Comparison of ENCODE assay signal across 25 cellular contexts in the genomic region with DNA sequence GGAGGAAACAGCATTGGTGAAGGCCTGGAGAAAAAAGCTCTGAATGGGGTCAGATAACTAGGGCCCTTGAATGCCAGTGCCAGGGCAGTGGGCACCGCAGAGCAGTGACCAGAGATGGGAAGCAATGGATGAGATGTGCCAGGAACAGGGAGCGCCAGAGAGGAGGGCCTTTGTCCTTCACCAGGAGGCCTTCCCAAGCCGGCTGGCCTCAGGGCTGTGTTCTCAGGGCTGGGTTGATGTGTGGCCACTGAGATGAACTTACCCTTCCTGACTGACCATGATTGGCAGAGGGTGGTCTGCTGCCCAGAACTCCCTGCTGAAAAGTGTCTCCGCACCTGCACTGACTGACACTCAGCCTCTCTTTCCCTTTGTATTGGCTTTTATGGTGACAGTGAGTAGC. TPM values are rescaled to one million over a fixed set of nuclear protein-coding genes. Genes with fewer than 3 reads are reported as not detected.
DNase-seq lines count a peak whose midpoint lies in the region; ATAC-seq, FAIRE-seq and TF ChIP-seq lines count a peak whose summit lies in the region.
"Had no signal": no experiment of that assay in that cellular context is flagged by ENCODE, and none has a peak within 500 bp of the region (broad histone marks: within the 10 kb centered on the region; RNA-seq: fewer than 3 reads in every experiment).

No MANE protein-coding gene starts in this region.

- 0 out of 2 replicates have a peak overlapping the region, but pooled peaks have one; percentile 87 for H2AK5ac ChIP-seq in H1 (ENCODE audit: low read depth, low read length)

- peaks cover under 1% of the 10 kb centered on the region; the same call in 1 of the 2 replicates for H3K23me2 ChIP-seq in H1 (ENCODE audit: low read depth, low read length)

- 0 out of 2 replicates have a peak overlapping the region, but pooled peaks have one; percentile 60 for H2BK12ac ChIP-seq in H1 (ENCODE audit: low read depth, low read length)

- H3K23ac ChIP-seq in H1 (ENCODE audit: insufficient read length), result no peak overlapping the region

- H3K4me3 Mint-ChIP-seq in activated CD4-positive, alpha-beta T cell treated with anti-CD3 and anti-CD28 coated beads, Interleukin-2, amount 10 ng/mL, durations not matched to agents 24 days and 14 days, result no peak overlapping the region

- H4K91ac ChIP-seq in H1 (replicated peaks; ENCODE audit: insufficient read length, low read length), result no peak overlapping the region

- ATAC-seq in HG02610 (IDR thresholded peaks at IDR 0.05; ENCODE audit: unreplicated experiment), result no peak
- ATAC-seq: PC-3 had no signal

- no peak overlapping the region for H2AFZ ChIP-seq in H1 (ENCODE audit: low read length)

- no peak overlapping the region for H3K4me3 ChIP-seq in WERI-Rb-1 (ENCODE audit: low read depth, low read length)
- H3K4me3 ChIP-seq in H1 (ENCODE audit: extremely low read depth in 1 of 4, insufficient read depth in 2 of 4, low read depth in 3 of 4, low read length in 4 of 4), result no peak overlapping the region

- POLR2A ChIA-PET in H1 (lab: Charles Lee; ENCODE audit: partially characterized antibody), result interaction anchor here (1.2 kb wide), 1 partner anchor 29 kb away, joined by 5 read pairs; no protein-coding TSS in a partner anchor

- H3K27me3 ChIP-seq in WERI-Rb-1 (ENCODE audit: insufficient read depth, low read depth, severe bottlenecking), result no peaks in the 10 kb centered on the region
- peaks cover 0 to 3% (median 0%) of the 10 kb centered on the region in 4 experiments; a peak in 3 of 7 replicates for H3K27me3 ChIP-seq in H1 (replicated peaks in 1 of 4; ENCODE audit: control insufficient read depth in 3 of 4, extremely low read depth in 1 of 4, insufficient read depth in 3 of 4, low read length in 3 of 4)
- H3K27me3 ChIP-seq: BE2C had no signal

- no peak overlapping the region for H3K14ac ChIP-seq in H1 (ENCODE audit: insufficient read length)

- no peak overlapping the region for H3K56ac ChIP-seq in H1 (replicated peaks; ENCODE audit: insufficient read length, low read depth, low read length)

- H3K27me3 Mint-ChIP-seq in activated CD4-positive, alpha-beta T cell treated with anti-CD3 and anti-CD28 coated beads, Interleukin-2, amount 10 ng/mL, durations not matched to agents 24 days and 14 days, result peaks cover 3% of the 10 kb centered on the region
- H3K27me3 Mint-ChIP-seq: CD4-positive, alpha-beta memory T cell had no signal

- TF ChIP-seq POLR2A in H1 (IDR thresholded peaks at IDR 0.05; ENCODE audit: control extremely low read depth in 1 of 2, low read depth in 2 of 2, low read length in 2 of 2), result no peak

- H4K5ac ChIP-seq in H1 (ENCODE audit: insufficient read length, low read depth, low read length), result no peak overlapping the region

- CTCF ChIA-PET in H1 (lab: Charles Lee; ENCODE audit: partially characterized antibody), result interaction anchor here (1.1 to 5.0 kb wide), 5 partner anchors 16 to 104 kb away, joined by 3 to 39 read pairs (median 7); no protein-coding TSS in a partner anchor

- intact Hi-C loops in activated CD4-positive, alpha-beta T cell treated with anti-CD3 and anti-CD28 coated beads, Interleukin-2, amount 10 ng/mL, durations not matched to agents 24 days and 14 days (cut with micrococcal nuclease), result no loop called here

- H3K27ac ChIP-seq in WERI-Rb-1 (peak overlapping the region; percentile 59), H1 (ENCODE audit: low read depth, low read length) (no peak overlapping the region)

- H3K4me1 Mint-ChIP-seq in activated CD4-positive, alpha-beta T cell treated with anti-CD3 and anti-CD28 coated beads, Interleukin-2, amount 10 ng/mL, durations not matched to agents 24 days and 14 days, result peaks cover under 1% of the 10 kb centered on the region
- H3K4me1 Mint-ChIP-seq: CD4-positive, alpha-beta memory T cell had no signal

- no peaks in the 10 kb centered on the region for H3K36me3 Mint-ChIP-seq in activated CD4-positive, alpha-beta T cell treated with anti-CD3 and anti-CD28 coated beads, Interleukin-2, amount 10 ng/mL, durations not matched to agents 24 days and 14 days (ENCODE audit: low read depth)
- H3K36me3 Mint-ChIP-seq: CD4-positive, alpha-beta memory T cell had no signal

- no peaks in the 10 kb centered on the region for H4K20me1 ChIP-seq in H1 (replicated peaks in 1 of 2; ENCODE audit: control insufficient read depth in 1 of 2, insufficient read depth in 2 of 2, low read length in 2 of 2)

- 93% methylated on average over 4 of the region's 4 CpGs; no CpG with 5 or more reads in 1 of the 2 experiments for WGBS in H1 (ENCODE audit: extremely low coverage in 1 of 2, insufficient coverage in 1 of 2, insufficient read length in 1 of 2, insufficient replicate concordance in 2 of 2, low coverage in 1 of 2, low lambda C conversion rate in 2 of 2, missing lambda C conversion rate in 1 of 2), 2 experiments

- TF ChIP-seq CTCF in WERI-Rb-1 (IDR thresholded peaks at IDR 0.05; ENCODE audit: low read depth, low read length), result no peak
- TF ChIP-seq CTCF in H1 (IDR thresholded peaks at IDR 0.05; ENCODE audit: control extremely low read depth in 1 of 3, insufficient read depth in 1 of 3, low read depth in 1 of 3, low read length in 3 of 3), result no peak
- no peak for TF ChIP-seq CTCF in D721Med (IDR thresholded peaks at IDR 0.05; ENCODE audit: insufficient read depth, missing control alignments)

- H2BK15ac ChIP-seq in H1 (ENCODE audit: low read length), result peak overlapping the region; percentile 20; the same call in 1 of the 2 replicates

- H3K4ac ChIP-seq in H1 (replicated peaks; ENCODE audit: insufficient read length, low read depth, low read length), result no peak overlapping the region

- no peak overlapping the region for H4K8ac ChIP-seq in H1 (ENCODE audit: extremely low read depth, insufficient read depth, low read length)

- TF ChIP-seq RAD21 in H1 (IDR thresholded peaks at IDR 0.05 in 1 of 2, conservative IDR thresholded peaks at IDR 0.05 in 1 of 2; ENCODE audit: low read depth in 2 of 2, low read length in 2 of 2), result no peak

- DNase-seq in Ammon's horn (ENCODE audit: low spot score), result peak; percentile 57
- DNase-seq in WERI-Rb-1, result no peak
- no peak for DNase-seq in H1 (ENCODE audit: low read depth in 1 of 2, low spot score in 2 of 2)
- DNase-seq in midbrain (lab: John Stamatoyannopoulos, UW), result peak; percentile 31
- DNase-seq in KG1 (lab: John Stamatoyannopoulos, UW), result no peak
- no peak for DNase-seq in D721Med (ENCODE audit: insufficient read length, low spot score)
- DNase-seq in activated CD4-positive, alpha-beta T cell treated with anti-CD3 and anti-CD28 coated beads, Interleukin-2, amount 10 ng/mL, durations not matched to agents 24 days and 14 days, result no peak
- DNase-seq: 8988T; BE2C; Calu3; CD4-positive, alpha-beta memory T cell; DMS53; MM.1S; NCI-H1092 treated with DMSO at 0.1 percent for 48 hours; NCI-H146; NCI-H2029 treated with DMSO at 0.1 percent for 48 hours; NCI-H2171; NCI-H526; PC-3; RPMI8226; SHP77 treated with DMSO at 0.1 percent for 48 hours had no signal

- H3K79me2 ChIP-seq in H1 (ENCODE audit: control insufficient read depth in 1 of 2, insufficient read depth in 2 of 2, low read length in 2 of 2), result no peaks in the 10 kb centered on the region

- no peaks in the 10 kb centered on the region for H3K9me3 Mint-ChIP-seq in activated CD4-positive, alpha-beta T cell treated with anti-CD3 and anti-CD28 coated beads, Interleukin-2, amount 10 ng/mL, durations not matched to agents 24 days and 14 days
- H3K9me3 Mint-ChIP-seq: CD4-positive, alpha-beta memory T cell had no signal

- no peaks in the 10 kb centered on the region for H3K36me3 ChIP-seq in WERI-Rb-1
- no peaks in the 10 kb centered on the region for H3K36me3 ChIP-seq in H1 (ENCODE audit: control insufficient read depth in 2 of 4, insufficient read depth in 4 of 4, low read length in 3 of 4)
- H3K36me3 ChIP-seq: BE2C had no signal

- H3K9ac ChIP-seq in H1 (replicated peaks in 1 of 4; ENCODE audit: extremely low read depth in 1 of 4, low read depth in 3 of 4, low read length in 3 of 4), result no peak overlapping the region

- TF ChIP-seq EP300 in H1 (IDR thresholded peaks at IDR 0.05; ENCODE audit: borderline replicate concordance in 1 of 2, low read depth in 2 of 2, low read length in 2 of 2), result no peak

- H3K27ac Mint-ChIP-seq in activated CD4-positive, alpha-beta T cell treated with anti-CD3 and anti-CD28 coated beads, Interleukin-2, amount 10 ng/mL, durations not matched to agents 24 days and 14 days, result no peak overlapping the region
- H3K27ac Mint-ChIP-seq: CD4-positive, alpha-beta memory T cell had no signal

- H2BK5ac ChIP-seq in H1 (ENCODE audit: low read depth, low read length), result no peak overlapping the region

- H3K9me3 ChIP-seq in WERI-Rb-1 (ENCODE audit: severe bottlenecking) (no peaks in the 10 kb centered on the region), H1 (ENCODE audit: insufficient read depth in 2 of 2, low read depth in 1 of 2, low read length in 1 of 2) (no peaks in the 10 kb centered on the region)
- H3K9me3 ChIP-seq: BE2C had no signal

- H3K4me2 ChIP-seq in H1 (ENCODE audit: insufficient read depth in 1 of 2, low read depth in 2 of 2, low read length in 2 of 2), result no peak overlapping the region

- H2BK120ac ChIP-seq in H1 (replicated peaks; ENCODE audit: low read depth, low read length), result no peak overlapping the region

- no peaks in the 10 kb centered on the region for H3K79me1 ChIP-seq in H1 (ENCODE audit: low read depth, low read length)

- peak overlapping the region; percentile 3 for H2BK20ac ChIP-seq in H1 (ENCODE audit: low read length)

- no peak for FAIRE-seq in H1 (lab: Jason Lieb, UNC)
- no peak for FAIRE-seq in D721Med (lab: Jason Lieb, UNC)

- H3K18ac ChIP-seq in H1 (ENCODE audit: extremely low read depth, low read length), result no peak overlapping the region

- H3K4me1 ChIP-seq in H1 (replicated peaks in 1 of 4; ENCODE audit: control insufficient read depth in 3 of 4, insufficient read depth in 4 of 4, low read length in 3 of 4), result peaks cover 0 to 36% (median 19%) of the 10 kb centered on the region in 4 experiments; a peak in 6 of 7 replicates
- H3K4me1 ChIP-seq: BE2C had no signal

TF ChIP-seq in H1, 55 proteins besides CTCF, POLR2A, EP300 and RAD21:
- TF ChIP-seq EZH2 (IDR thresholded peaks at IDR 0.05; ENCODE audit: low read depth, low read length, severe bottlenecking) (no peak), RBBP5 (IDR thresholded peaks at IDR 0.05; ENCODE audit: borderline replicate concordance, low read depth, low read length) (no peak)

RNA-seq across cellular contexts. Expression of a gene that starts 57.4 kb away (rescaled TPM):
- total RNA-seq in H1 (2021; fragmentation: NEBNext Ultra II Directional; extraction: Animal tissue kit (Norgen Biotek cat#: 25700)), result 0.06 and 0.13 TPM in 2 replicates
- polyA plus RNA-seq in H1 (2011; rRNA removed), result 0.14 and 0.25 TPM in 2 replicates
- 0.23 TPM for polyA plus RNA-seq in H1 (2011; cell fraction: cytosol; rRNA removed)
- polyA plus RNA-seq in H1 (2011; cell fraction: nucleus; rRNA removed), result 0.48 TPM
- polyA plus RNA-seq in H1 (2012, experiment 1 of 2), result 0.09 to 0.24 TPM (median 0.15 TPM) in 4 replicates
- polyA plus RNA-seq in H1 (2012, experiment 2 of 2), result 0.14 TPM
- 0.06 TPM for polyA plus RNA-seq in H1 (2013, experiment 1 of 2)
- polyA plus RNA-seq in H1 (2013, experiment 2 of 2), result 0.09 TPM
- polyA minus RNA-seq in H1 (2011; rRNA and poly(A)+ RNA removed), result 0.17 TPM in 1 of 2 replicates, not detected in the other
- polyA minus RNA-seq in H1 (2011; cell fraction: cytosol; rRNA and poly(A)+ RNA removed), result not detected
- 0.20 TPM for polyA minus RNA-seq in H1 (2011; cell fraction: nucleus; rRNA and poly(A)+ RNA removed)
- not detected in 2 replicates for total RNA-seq in activated CD4-positive, alpha-beta T cell treated with anti-CD3 and anti-CD28 coated beads, Interleukin-2, amount 10 ng/mL, durations not matched to agents 24 days and 14 days
- total RNA-seq: Calu3; CD4-positive, alpha-beta memory T cell; HT-29; LHCN-M2; PC-3 had no signal
- polyA plus RNA-seq: AG04450; CD4-positive, alpha-beta memory T cell had no signal

Comparison
In these comparisons a context has a peak if more than half of its experiments do, and no peak if none do; other contexts are left out.
1. DNase-seq: peak in Ammon's horn (single experiment) and midbrain (single experiment); none in WERI-Rb-1 (single experiment), H1 (0 of 2), KG1 (single experiment), D721Med (single experiment) and activated CD4-positive, alpha-beta T cell treated with anti-CD3 and anti-CD28 coated beads, Interleukin-2, amount 10 ng/mL, durations not matched to agents 24 days and 14 days (single experiment).